ENCODE assay signal across 2 cellular contexts in genomic region chr10:970311-971149, GRCh38.
TF ChIP-seq lines count a peak whose summit lies in the region.

No MANE protein-coding gene starts in this region.

TF ChIP-seq in SK-N-SH treated with all-trans-retinoic acid at 6 μM for 48 hours, 23 proteins besides CTCF, POLR2A, EP300 and RAD21:
- TF ChIP-seq POU6F1 (CRISPR knock-in tag; IDR thresholded peaks at IDR 0.05; ENCODE audit: borderline replicate concordance, low read depth) (no peak), TOX (CRISPR knock-in tag; IDR thresholded peaks at IDR 0.05; ENCODE audit: borderline replicate concordance) (no peak), ZC3H10 (CRISPR knock-in tag; IDR thresholded peaks at IDR 0.05) (no peak), TSHZ2 (CRISPR knock-in tag; IDR thresholded peaks at IDR 0.05) (peak; percentile 26; the same call in 1 of the 2 replicates), OSR1 (CRISPR knock-in tag; IDR thresholded peaks at IDR 0.05) (no peak), BACH2 (CRISPR knock-in tag; IDR thresholded peaks at IDR 0.05; ENCODE audit: borderline replicate concordance) (no peak)

TF ChIP-seq in HepG2, 621 proteins besides CTCF, POLR2A, EP300 and RAD21 (continues in another document):
- TF ChIP-seq ZNF431 (CRISPR knock-in tag; IDR thresholded peaks at IDR 0.05; ENCODE audit: borderline replicate concordance, low read depth) = no peak
- no peak for TF ChIP-seq ZNF160 (CRISPR knock-in tag; IDR thresholded peaks at IDR 0.05)
- TF ChIP-seq ATF7-NPFF (CRISPR knock-in tag; IDR thresholded peaks at IDR 0.05; ENCODE audit: low read depth) = no peak
- no peak for TF ChIP-seq ZNF761 (CRISPR knock-in tag; conservative IDR thresholded peaks at IDR 0.05)
- TF ChIP-seq ZNF720 (CRISPR knock-in tag; IDR thresholded peaks at IDR 0.05) = no peak
- peak; percentile 77; the same call in 1 of the 2 replicates for TF ChIP-seq RXRB (CRISPR knock-in tag; IDR thresholded peaks at IDR 0.05; ENCODE audit: borderline replicate concordance)
- no peak for TF ChIP-seq ZNF564 (CRISPR knock-in tag; IDR thresholded peaks at IDR 0.05)
- no peak; the same call in 1 of the 2 replicates for TF ChIP-seq ZNF512B (CRISPR knock-in tag; IDR thresholded peaks at IDR 0.05; ENCODE audit: borderline replicate concordance)
- no peak for TF ChIP-seq ZNF777 (CRISPR knock-in tag; IDR thresholded peaks at IDR 0.05)
- TF ChIP-seq RARA (CRISPR knock-in tag; IDR thresholded peaks at IDR 0.05) = peak; percentile 90
- 0 out of 2 replicates have a peak, but pooled peaks have one; percentile 46 for TF ChIP-seq ZSCAN29 (CRISPR knock-in tag; conservative IDR thresholded peaks at IDR 0.05)
- TF ChIP-seq ZBTB25 (CRISPR knock-in tag; IDR thresholded peaks at IDR 0.05) = peak; percentile 63; the same call in 1 of the 2 replicates
- TF ChIP-seq ZNF430 (CRISPR knock-in tag; IDR thresholded peaks at IDR 0.05) = no peak
- no peak for TF ChIP-seq ATM (IDR thresholded peaks at IDR 0.05; ENCODE audit: borderline replicate concordance)
- TF ChIP-seq FOXJ3 (CRISPR knock-in tag; IDR thresholded peaks at IDR 0.05; ENCODE audit: borderline replicate concordance) = peak; percentile 71; the same call in 1 of the 2 replicates
- TF ChIP-seq ELF1 (CRISPR knock-in tag; IDR thresholded peaks at IDR 0.05) = no peak
- peak; percentile 56 for TF ChIP-seq SKIL (CRISPR knock-in tag; IDR thresholded peaks at IDR 0.05; ENCODE audit: borderline replicate concordance)
- TF ChIP-seq SMYD3 (CRISPR knock-in tag; IDR thresholded peaks at IDR 0.05) = no peak
- TF ChIP-seq HOXD1 (CRISPR knock-in tag; IDR thresholded peaks at IDR 0.05) = peak; percentile 56
- 0 out of 2 replicates have a peak, but pooled peaks have one; percentile 44 for TF ChIP-seq ZNF614 (CRISPR knock-in tag; IDR thresholded peaks at IDR 0.05; ENCODE audit: borderline replicate concordance)
- TF ChIP-seq YY1 (IDR thresholded peaks at IDR 0.05; ENCODE audit: insufficient read depth, insufficient replicate concordance, low read depth, low read length) = no peak
- TF ChIP-seq ZNF605 (CRISPR knock-in tag; IDR thresholded peaks at IDR 0.05) = no peak; the same call in 1 of the 2 replicates
- no peak for TF ChIP-seq ZSCAN21 (CRISPR knock-in tag; IDR thresholded peaks at IDR 0.05; ENCODE audit: borderline replicate concordance)
- no peak for TF ChIP-seq PLSCR1 (CRISPR knock-in tag; IDR thresholded peaks at IDR 0.05; ENCODE audit: borderline replicate concordance)
- no peak for TF ChIP-seq JARID2 (CRISPR knock-in tag; IDR thresholded peaks at IDR 0.05; ENCODE audit: insufficient replicate concordance)
- no peak for TF ChIP-seq ZNF782 (CRISPR knock-in tag; IDR thresholded peaks at IDR 0.05; ENCODE audit: borderline replicate concordance)
- peak; percentile 12 for TF ChIP-seq XRCC5 (optimal IDR thresholded peaks at IDR 0.05; ENCODE audit: low read length)
- TF ChIP-seq SMARCC2 (IDR thresholded peaks at IDR 0.05) = no peak
- no peak for TF ChIP-seq SRSF1 (optimal IDR thresholded peaks at IDR 0.05; ENCODE audit: low read depth, low read length)
- no peak for TF ChIP-seq ZSCAN30 (CRISPR knock-in tag; IDR thresholded peaks at IDR 0.05)
- peak; percentile 14; the same call in 1 of the 2 replicates for TF ChIP-seq HNF4G (IDR thresholded peaks at IDR 0.05; ENCODE audit: borderline replicate concordance, low read depth, low read length)
- no peak for TF ChIP-seq HNF4G (CRISPR knock-in tag; IDR thresholded peaks at IDR 0.05; ENCODE audit: borderline replicate concordance, low read depth)
- TF ChIP-seq ZNF768 (CRISPR knock-in tag; IDR thresholded peaks at IDR 0.05) = no peak
- TF ChIP-seq ZNF501 (CRISPR knock-in tag; IDR thresholded peaks at IDR 0.05) = peak; percentile 38; the same call in 1 of the 2 replicates
- TF ChIP-seq ZNF558 (CRISPR knock-in tag; IDR thresholded peaks at IDR 0.05; ENCODE audit: borderline replicate concordance) = no peak
- TF ChIP-seq HOXA5 (CRISPR knock-in tag; IDR thresholded peaks at IDR 0.05) = no peak
- no peak for TF ChIP-seq NFIB (CRISPR knock-in tag; IDR thresholded peaks at IDR 0.05; ENCODE audit: borderline replicate concordance)
- no peak for TF ChIP-seq KIAA2018 (CRISPR knock-in tag; IDR thresholded peaks at IDR 0.05; ENCODE audit: borderline replicate concordance)
- peak; percentile 82 for TF ChIP-seq TCF7 (IDR thresholded peaks at IDR 0.05; ENCODE audit: low read depth)
- peak; percentile 64; the same call in 1 of the 2 replicates for TF ChIP-seq ZNF710 (CRISPR knock-in tag; IDR thresholded peaks at IDR 0.05; ENCODE audit: borderline replicate concordance)
- no peak for TF ChIP-seq ETV5 (CRISPR knock-in tag; IDR thresholded peaks at IDR 0.05; ENCODE audit: borderline replicate concordance)
- TF ChIP-seq ZFAT (CRISPR knock-in tag; conservative IDR thresholded peaks at IDR 0.05) = no peak
- 0 out of 2 replicates have a peak, but pooled peaks have one; percentile 17 for TF ChIP-seq YEATS2 (CRISPR knock-in tag; IDR thresholded peaks at IDR 0.05; ENCODE audit: borderline replicate concordance)
- peak; percentile 94 for TF ChIP-seq NR2F2 (IDR thresholded peaks at IDR 0.05; ENCODE audit: borderline replicate concordance, low read depth)
- TF ChIP-seq ZNF616 (CRISPR knock-in tag; IDR thresholded peaks at IDR 0.05; ENCODE audit: low read depth) = no peak
- no peak for TF ChIP-seq ZNF282 (IDR thresholded peaks at IDR 0.05; ENCODE audit: partially characterized antibody)
- TF ChIP-seq AKAP8 (CRISPR knock-in tag; IDR thresholded peaks at IDR 0.05) = no peak
